Comparison of ENCODE assay signal across 13 cellular contexts in the genomic region with DNA sequence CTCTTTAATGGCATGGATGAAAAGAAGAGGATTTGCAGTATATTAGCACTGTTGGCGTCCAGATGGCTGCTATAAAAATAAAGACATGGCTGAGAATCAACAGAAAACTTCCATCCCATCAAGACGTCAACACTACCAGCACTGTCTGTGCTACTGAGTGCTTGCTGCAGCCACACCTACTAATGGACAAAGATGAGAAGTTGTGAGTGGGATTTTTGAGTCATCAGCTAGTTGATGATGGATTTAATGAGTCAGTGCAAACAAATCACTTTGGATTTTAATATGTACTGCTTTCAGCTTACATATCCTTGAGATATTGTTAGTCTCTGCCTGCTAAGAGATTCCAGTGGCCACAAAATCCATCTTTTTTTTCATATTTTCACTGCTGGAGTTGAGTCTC.
A peak's percentile ranks its signal among the peaks of the same experiment; 100 is the strongest.
DNase-seq lines count a peak whose midpoint lies in the region; ATAC-seq and TF ChIP-seq lines count a peak whose summit lies in the region.
"Had no signal": no experiment of that assay in that cellular context is flagged by ENCODE, and none has a peak within 500 bp of the region (broad histone marks: within the 10 kb centered on the region; RNA-seq: fewer than 3 reads in every experiment).

No MANE protein-coding gene starts in this region.

- H3K27ac ChIP-seq in SK-N-SH (ENCODE audit: low read depth in 2 of 2, low read length in 1 of 2), result peak overlapping the region in 1 of 2 experiments; percentile 92; a peak in 2 of 4 replicates
- H3K27ac ChIP-seq in smooth muscle cell (ENCODE audit: low read depth), result peak overlapping the region; percentile 62
- no peak overlapping the region for H3K27ac ChIP-seq in CD8-positive, alpha-beta T cell (ENCODE audit: low read depth, low read length)

- peak in 1 of 2 experiments; percentile 78; a peak in 1 of 4 replicates for TF ChIP-seq EP300 in SK-N-SH (IDR thresholded peaks at IDR 0.05; ENCODE audit: borderline replicate concordance in 1 of 2, low read depth in 1 of 2, low read length in 1 of 2)

- intact Hi-C loops in CD8-positive, alpha-beta T cell (cut with DNase I, micrococcal nuclease), result no loop called here

- H3K9me3 Mint-ChIP-seq in CD8-positive, alpha-beta T cell, result peaks cover 2% of the 10 kb centered on the region
- H3K9me3 Mint-ChIP-seq: stimulated activated memory B cell treated with anti-CD40 and anti-IgM and Interleukin-4, amounts not matched to agents 10 μg/mL and 1 μg/mL and 100 μg/mL, for 72 hours had no signal

- H3K4me3 ChIP-seq in SK-N-SH (ENCODE audit: low read depth in 2 of 2, low read length in 1 of 2), result no peak overlapping the region
- no peak overlapping the region for H3K4me3 ChIP-seq in smooth muscle cell
- no peak overlapping the region for H3K4me3 ChIP-seq in CD8-positive, alpha-beta T cell (ENCODE audit: low read depth, low read length)

- 39% methylated on average over 2 of the region's 2 CpGs for WGBS in SK-N-SH (ENCODE audit: low lambda C conversion rate)
- 9% methylated on average over 2 of the region's 2 CpGs for WGBS in smooth muscle cell (ENCODE audit: low lambda C conversion rate)

- H3K9me3 ChIP-seq in SK-N-SH (no peaks in the 10 kb centered on the region), smooth muscle cell (replicated peaks; ENCODE audit: low read depth) (no peaks in the 10 kb centered on the region)
- no peaks in the 10 kb centered on the region for H3K9me3 ChIP-seq in CD8-positive, alpha-beta T cell (ENCODE audit: low read length)

- H3K4me2 ChIP-seq in SK-N-SH, result peak overlapping the region; percentile 41; the same call in 1 of the 2 replicates
- H3K4me2 ChIP-seq in smooth muscle cell, result peak overlapping the region; percentile 54

- no peaks in the 10 kb centered on the region for H4K20me1 ChIP-seq in SK-N-SH (ENCODE audit: insufficient read depth)
- H4K20me1 ChIP-seq in smooth muscle cell (ENCODE audit: low read depth), result no peaks in the 10 kb centered on the region

- peaks cover 2 to 56% of the 10 kb centered on the region in 2 experiments for H3K4me1 ChIP-seq in SK-N-SH (ENCODE audit: control insufficient read depth in 1 of 2, insufficient read depth in 2 of 2, low read depth in 1 of 2, low read length in 1 of 2)
- peaks cover 3% of the 10 kb centered on the region for H3K4me1 ChIP-seq in smooth muscle cell (ENCODE audit: low read depth)
- no peaks in the 10 kb centered on the region for H3K4me1 ChIP-seq in CD8-positive, alpha-beta T cell (ENCODE audit: insufficient read depth, low read length)

- H3K27me3 ChIP-seq in SK-N-SH (ENCODE audit: insufficient read depth), result no peaks in the 10 kb centered on the region
- H3K27me3 ChIP-seq in smooth muscle cell (ENCODE audit: low read depth), result peaks cover 13% of the 10 kb centered on the region
- H3K27me3 ChIP-seq in CD8-positive, alpha-beta T cell (ENCODE audit: insufficient read depth, low read length), result no peaks in the 10 kb centered on the region

- H3K27ac Mint-ChIP-seq in CD8-positive, alpha-beta T cell, result no peak overlapping the region
- H3K27ac Mint-ChIP-seq: stimulated activated memory B cell treated with anti-CD40 and anti-IgM and Interleukin-4, amounts not matched to agents 10 μg/mL and 1 μg/mL and 100 μg/mL, for 72 hours had no signal

- no peaks in the 10 kb centered on the region for H3K36me3 ChIP-seq in SK-N-SH (replicated peaks in 1 of 2; ENCODE audit: control insufficient read depth in 1 of 2, insufficient read depth in 2 of 2, low read length in 1 of 2)
- H3K36me3 ChIP-seq in smooth muscle cell (ENCODE audit: low read depth), result no peaks in the 10 kb centered on the region
- no peaks in the 10 kb centered on the region for H3K36me3 ChIP-seq in CD8-positive, alpha-beta T cell (ENCODE audit: insufficient read depth, low read length)

- no peak for TF ChIP-seq RAD21 in SK-N-SH (IDR thresholded peaks at IDR 0.05; ENCODE audit: low read length)

- DNase-seq in H4 (ENCODE audit: low spot score) (peak; percentile 5), SK-N-SH (no peak), fibroblast of the conjunctiva (ENCODE audit: low read depth) (peak; percentile 64), smooth muscle cell (lab: John Stamatoyannopoulos, UW; ENCODE audit: unreplicated experiment) (no peak), NCI-H524 treated with DMSO at 0.1 percent for 48 hours (lab: John Stamatoyannopoulos, UW) (no peak)
- DNase-seq in CD8-positive, alpha-beta T cell, result no peak
- no peak for DNase-seq in effector CD4-positive, alpha-beta T cell
- DNase-seq: amniotic stem cell, H7, islet precursor cell, KBM-7, NCI-H2081 had no signal

- H3K9me2 ChIP-seq in SK-N-SH, result no peaks in the 10 kb centered on the region

- no peaks in the 10 kb centered on the region for H3K36me3 Mint-ChIP-seq in CD8-positive, alpha-beta T cell
- H3K36me3 Mint-ChIP-seq: stimulated activated memory B cell treated with anti-CD40 and anti-IgM and Interleukin-4, amounts not matched to agents 10 μg/mL and 1 μg/mL and 100 μg/mL, for 72 hours had no signal

- H3K4me1 Mint-ChIP-seq in CD8-positive, alpha-beta T cell (ENCODE audit: low read depth), result no peaks in the 10 kb centered on the region
- H3K4me1 Mint-ChIP-seq: stimulated activated memory B cell treated with anti-CD40 and anti-IgM and Interleukin-4, amounts not matched to agents 10 μg/mL and 1 μg/mL and 100 μg/mL, for 72 hours had no signal

- CTCF ChIA-PET in SK-N-SH (lab: Yijun Ruan, JAX), result interaction anchor here (1.2 kb wide), 1 partner anchor 8 kb away, joined by 3 read pairs; no protein-coding TSS in a partner anchor
- CTCF ChIA-PET in CD8-positive, alpha-beta T cell (lab: Charles Lee), result no interaction called here

- ATAC-seq in CD8-positive, alpha-beta T cell, result no peak
- ATAC-seq: stimulated activated memory B cell treated with anti-CD40 and anti-IgM and Interleukin-4, amounts not matched to agents 10 μg/mL and 1 μg/mL and 100 μg/mL, for 72 hours had no signal

- no peak for TF ChIP-seq CTCF in SK-N-SH (IDR thresholded peaks at IDR 0.05)
- TF ChIP-seq CTCF in smooth muscle cell (IDR thresholded peaks at IDR 0.05; ENCODE audit: borderline replicate concordance, insufficient read depth, poor library complexity, severe bottlenecking), result no peak
- TF ChIP-seq CTCF in CD8-positive, alpha-beta T cell (IDR thresholded peaks at IDR 0.05), result no peak

- H3F3A ChIP-seq in SK-N-SH (replicated peaks; ENCODE audit: insufficient read depth) (peaks cover 65% of the 10 kb centered on the region), smooth muscle cell (ENCODE audit: low read depth) (peaks cover 4% of the 10 kb centered on the region)

- no peaks in the 10 kb centered on the region for H3K27me3 Mint-ChIP-seq in CD8-positive, alpha-beta T cell (ENCODE audit: low read depth)
- H3K27me3 Mint-ChIP-seq: stimulated activated memory B cell treated with anti-CD40 and anti-IgM and Interleukin-4, amounts not matched to agents 10 μg/mL and 1 μg/mL and 100 μg/mL, for 72 hours had no signal

- H3K9ac ChIP-seq in SK-N-SH, result peak overlapping the region; percentile 40; the same call in 1 of the 2 replicates
- H3K9ac ChIP-seq in smooth muscle cell (ENCODE audit: low read depth), result peak overlapping the region; percentile 27

- H2AFZ ChIP-seq in SK-N-SH (ENCODE audit: low read depth) (peak overlapping the region; percentile 43; the same call in 1 of the 2 replicates), smooth muscle cell (ENCODE audit: low read depth) (peak overlapping the region; percentile 19)

- H3K79me2 ChIP-seq in SK-N-SH (ENCODE audit: insufficient read depth) (no peaks in the 10 kb centered on the region), smooth muscle cell (ENCODE audit: low read depth) (no peaks in the 10 kb centered on the region)

- no peak overlapping the region for H3K4me3 Mint-ChIP-seq in CD8-positive, alpha-beta T cell
- H3K4me3 Mint-ChIP-seq: stimulated activated memory B cell treated with anti-CD40 and anti-IgM and Interleukin-4, amounts not matched to agents 10 μg/mL and 1 μg/mL and 100 μg/mL, for 72 hours had no signal

- POLR2A ChIA-PET in SK-N-SH (lab: Yijun Ruan, JAX), result no interaction called here
- POLR2A ChIA-PET in CD8-positive, alpha-beta T cell (lab: Charles Lee), result no interaction called here

TF ChIP-seq in SK-N-SH, 30 proteins besides CTCF, POLR2A, EP300 and RAD21:
- TF ChIP-seq TEAD4 (IDR thresholded peaks at IDR 0.05; ENCODE audit: borderline replicate concordance, insufficient read depth) (peak; percentile 51; the same call in 1 of the 2 replicates), NFIC (IDR thresholded peaks at IDR 0.05; ENCODE audit: borderline replicate concordance) (peak; percentile 44; the same call in 1 of the 2 replicates), FOSL2 (IDR thresholded peaks at IDR 0.05; ENCODE audit: borderline replicate concordance, low read depth) (peak; percentile 75), FOXM1 (IDR thresholded peaks at IDR 0.05; ENCODE audit: low read depth) (0 out of 2 replicates have a peak, but pooled peaks have one; percentile 28), JUND (IDR thresholded peaks at IDR 0.05) (peak; percentile 62), ELF1 (IDR thresholded peaks at IDR 0.05) (no peak), GATA2 (CRISPR knock-in tag; IDR thresholded peaks at IDR 0.05) (no peak), TCF12 (IDR thresholded peaks at IDR 0.05) (peak; percentile 86)
- TF ChIP-seq, protein P1, sequence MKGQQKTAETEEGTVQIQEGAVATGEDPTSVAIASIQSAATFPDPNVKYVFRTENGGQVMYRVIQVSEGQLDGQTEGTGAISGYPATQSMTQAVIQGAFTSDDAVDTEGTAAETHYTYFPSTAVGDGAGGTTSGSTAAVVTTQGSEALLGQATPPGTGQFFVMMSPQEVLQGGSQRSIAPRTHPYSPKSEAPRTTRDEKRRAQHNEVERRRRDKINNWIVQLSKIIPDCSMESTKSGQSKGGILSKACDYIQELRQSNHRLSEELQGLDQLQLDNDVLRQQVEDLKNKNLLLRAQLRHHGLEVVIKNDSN (IDR thresholded peaks at IDR 0.05; ENCODE audit: borderline replicate concordance, low read depth), result no peak
- TF ChIP-seq, protein P2, sequence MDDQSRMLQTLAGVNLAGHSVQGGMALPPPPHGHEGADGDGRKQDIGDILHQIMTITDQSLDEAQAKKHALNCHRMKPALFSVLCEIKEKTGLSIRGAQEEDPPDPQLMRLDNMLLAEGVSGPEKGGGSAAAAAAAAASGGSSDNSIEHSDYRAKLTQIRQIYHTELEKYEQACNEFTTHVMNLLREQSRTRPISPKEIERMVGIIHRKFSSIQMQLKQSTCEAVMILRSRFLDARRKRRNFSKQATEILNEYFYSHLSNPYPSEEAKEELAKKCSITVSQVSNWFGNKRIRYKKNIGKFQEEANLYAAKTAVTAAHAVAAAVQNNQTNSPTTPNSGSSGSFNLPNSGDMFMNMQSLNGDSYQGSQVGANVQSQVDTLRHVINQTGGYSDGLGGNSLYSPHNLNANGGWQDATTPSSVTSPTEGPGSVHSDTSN (IDR thresholded peaks at IDR 0.05), result peak; percentile 77

Comparison
In these comparisons a context has a peak if more than half of its experiments do, and no peak if none do; other contexts are left out.
1. DNase-seq: peak in H4 (single experiment) and fibroblast of the conjunctiva (single experiment); none in SK-N-SH (single experiment), smooth muscle cell (single experiment), CD8-positive, alpha-beta T cell (0 of 7), effector CD4-positive, alpha-beta T cell (single experiment) and NCI-H524 treated with DMSO at 0.1 percent for 48 hours (single experiment).